8 cellular contexts compared by ENCODE assay signal in genomic region chr2:56185101-56185581, GRCh38. TPM values are rescaled to one million over a fixed set of nuclear protein-coding genes. Genes with fewer than 3 reads are reported as not detected.
DNase-seq lines count a peak whose midpoint lies in the region; ATAC-seq and TF ChIP-seq lines count a peak whose summit lies in the region.

No MANE protein-coding gene starts in this region.

- ATAC-seq in CD8-positive, alpha-beta T cell = no peak
- no peak for ATAC-seq in HG03108 (IDR thresholded peaks at IDR 0.05; ENCODE audit: unreplicated experiment)

- TF ChIP-seq CTCF in CD8-positive, alpha-beta T cell (IDR thresholded peaks at IDR 0.05) = no peak
- TF ChIP-seq CTCF in LNCaP clone FGC (IDR thresholded peaks at IDR 0.05; ENCODE audit: control insufficient read depth, extremely low read depth, insufficient read depth) = 0 out of 2 replicates have a peak, but pooled peaks have one; percentile 1

- under 1% methylated on average over 24 of the region's 24 CpGs for WGBS in urinary bladder

- H3K36me3 Mint-ChIP-seq in CD8-positive, alpha-beta T cell = no peaks in the 10 kb centered on the region

- H3K27ac Mint-ChIP-seq in CD8-positive, alpha-beta T cell = no peak overlapping the region

- CTCF ChIA-PET in CD8-positive, alpha-beta T cell (lab: Charles Lee) = no interaction called here

- H3K4me3 ChIP-seq in CD8-positive, alpha-beta T cell (ENCODE audit: low read depth, low read length) = no peak overlapping the region
- H3K4me3 ChIP-seq in LNCaP clone FGC (ENCODE audit: low read depth, low read length) (peak overlapping the region; percentile 41), urinary bladder (ENCODE audit: low read depth, low read length) (peak overlapping the region; percentile 55)
- no peak overlapping the region for H3K4me3 ChIP-seq in effector memory CD4-positive, alpha-beta T cell (ENCODE audit: insufficient read depth, low read depth, low read length, poor library complexity, severe bottlenecking)

- peaks cover 9% of the 10 kb centered on the region for H3K27me3 ChIP-seq in CD8-positive, alpha-beta T cell (ENCODE audit: insufficient read depth, low read length)
- H3K27me3 ChIP-seq in effector memory CD4-positive, alpha-beta T cell (replicated peaks; ENCODE audit: control insufficient read depth, insufficient read depth, low read length, poor library complexity, severe bottlenecking) = peaks cover 27% of the 10 kb centered on the region

- no peak overlapping the region for H3K27ac ChIP-seq in CD8-positive, alpha-beta T cell (ENCODE audit: low read depth, low read length)
- peak overlapping the region; percentile 29 for H3K27ac ChIP-seq in cingulate gyrus (ENCODE audit: low read depth, low read length)
- no peak overlapping the region for H3K27ac ChIP-seq in urinary bladder (ENCODE audit: low read depth)
- H3K27ac ChIP-seq in effector memory CD4-positive, alpha-beta T cell (ENCODE audit: insufficient read depth, low read length, poor library complexity, severe bottlenecking) = no peak overlapping the region

- H3K27me3 Mint-ChIP-seq in CD8-positive, alpha-beta T cell (ENCODE audit: low read depth) = peaks cover 56% of the 10 kb centered on the region

- no peaks in the 10 kb centered on the region for H3K36me3 ChIP-seq in CD8-positive, alpha-beta T cell (ENCODE audit: insufficient read depth, low read length)
- H3K36me3 ChIP-seq in urinary bladder (ENCODE audit: insufficient read depth) = no peaks in the 10 kb centered on the region
- H3K36me3 ChIP-seq in effector memory CD4-positive, alpha-beta T cell (ENCODE audit: control insufficient read depth, insufficient read depth, low read length) = no peaks in the 10 kb centered on the region

- peaks cover 6% of the 10 kb centered on the region for H3K4me1 Mint-ChIP-seq in CD8-positive, alpha-beta T cell (ENCODE audit: low read depth)

- H3K4me3 Mint-ChIP-seq in CD8-positive, alpha-beta T cell = peak overlapping the region; percentile 56

- POLR2A ChIA-PET in CD8-positive, alpha-beta T cell (lab: Charles Lee) = no interaction called here

- H3K9me3 Mint-ChIP-seq in CD8-positive, alpha-beta T cell = no peaks in the 10 kb centered on the region

- intact Hi-C loops in CD8-positive, alpha-beta T cell (cut with DNase I, micrococcal nuclease) = no loop called here

- H3K4me1 ChIP-seq in CD8-positive, alpha-beta T cell (ENCODE audit: insufficient read depth, low read length) = no peaks in the 10 kb centered on the region
- no peaks in the 10 kb centered on the region for H3K4me1 ChIP-seq in urinary bladder (ENCODE audit: insufficient read depth)
- H3K4me1 ChIP-seq in effector memory CD4-positive, alpha-beta T cell (ENCODE audit: control insufficient read depth, insufficient read depth, low read length, poor library complexity, severe bottlenecking) = peaks cover 10% of the 10 kb centered on the region

- DNase-seq in CD8-positive, alpha-beta T cell = no peak
- DNase-seq in LNCaP clone FGC (ENCODE audit: low read depth) = no peak
- peak; percentile 77 for DNase-seq in medulla oblongata (ENCODE audit: extremely low spot score)
- DNase-seq in T-helper 9 cell = no peak
- DNase-seq in effector memory CD4-positive, alpha-beta T cell = no peak

- H3K9me3 ChIP-seq in CD8-positive, alpha-beta T cell (ENCODE audit: low read length) = no peaks in the 10 kb centered on the region
- H3K9me3 ChIP-seq in effector memory CD4-positive, alpha-beta T cell (ENCODE audit: control insufficient read depth, low read length) = no peaks in the 10 kb centered on the region

RNA-seq across cellular contexts. Expression of gene CCDC85A, which starts 1.4 kb away (rescaled TPM):
- total RNA-seq in CD8-positive, alpha-beta T cell = not detected
- 7.1 TPM for total RNA-seq in urinary bladder
- polyA plus RNA-seq in urinary bladder = 4.1 TPM

Comparison
In these comparisons a context has a peak if more than half of its experiments do, and no peak if none do; other contexts are left out.
1. H3K4me3 ChIP-seq: peak in LNCaP clone FGC (single experiment) and urinary bladder (single experiment); none in CD8-positive, alpha-beta T cell (single experiment) and effector memory CD4-positive, alpha-beta T cell (single experiment).